ENCODE assay signal across 12 cellular contexts in genomic region chr19:8722032-8722431, GRCh38. TPM values are rescaled to one million over a fixed set of nuclear protein-coding genes. Genes with fewer than 3 reads are reported as not detected.
"Had no signal": no experiment of that assay in that cellular context is flagged by ENCODE, and none has a peak within 500 bp of the region (broad histone marks: within the 10 kb centered on the region; RNA-seq: fewer than 3 reads in every experiment).

No MANE protein-coding gene starts in this region.

- H3K9me3 ChIP-seq: HAP-1 had no signal

- H3K4me3 Mint-ChIP-seq: GM23338, H9, HFFc6 had no signal

- H3K9ac ChIP-seq: GM23248 had no signal

- H3K36me3 ChIP-seq: HAP-1 had no signal

- H3K4me1 ChIP-seq: HAP-1 had no signal

- H3K27ac ChIP-seq: GM23248 had no signal

- H2AFZ ChIP-seq: GM23248, GM23338 had no signal

- H3K4me2 ChIP-seq: GM23338 had no signal

- DNase-seq: GM23248, GOT3, H7, H9, HCEC 1CT, HFFc6 had no signal

- H3K4me1 Mint-ChIP-seq: GM23338, H9 had no signal

- ATAC-seq: GM23338, HCT116 had no signal

- H3K27ac Mint-ChIP-seq: GM23338, H9, HFFc6 had no signal

- FAIRE-seq: H1, H54 had no signal

- H3K4me3 ChIP-seq: GM23248, GM23338, HAP-1 had no signal

RNA-seq across cellular contexts. Expression of gene OR2Z1, which starts 0.6 kb away (rescaled TPM):
- total RNA-seq: GM23248, GM23338, H1, H4, H7, H9, HFFc6 had no signal
- polyA plus RNA-seq: GM23248, GM23338, H1 had no signal

RNA-seq across cellular contexts. Expression of gene ACTL9, which starts 23.4 kb away (rescaled TPM):
- total RNA-seq: GM23248, GM23338, H1, H4, H7, H9, HFFc6 had no signal
- polyA plus RNA-seq: GM23248, GM23338, H1 had no signal
